Comparison of ENCODE assay signal across 1 cellular context in the genomic region with DNA sequence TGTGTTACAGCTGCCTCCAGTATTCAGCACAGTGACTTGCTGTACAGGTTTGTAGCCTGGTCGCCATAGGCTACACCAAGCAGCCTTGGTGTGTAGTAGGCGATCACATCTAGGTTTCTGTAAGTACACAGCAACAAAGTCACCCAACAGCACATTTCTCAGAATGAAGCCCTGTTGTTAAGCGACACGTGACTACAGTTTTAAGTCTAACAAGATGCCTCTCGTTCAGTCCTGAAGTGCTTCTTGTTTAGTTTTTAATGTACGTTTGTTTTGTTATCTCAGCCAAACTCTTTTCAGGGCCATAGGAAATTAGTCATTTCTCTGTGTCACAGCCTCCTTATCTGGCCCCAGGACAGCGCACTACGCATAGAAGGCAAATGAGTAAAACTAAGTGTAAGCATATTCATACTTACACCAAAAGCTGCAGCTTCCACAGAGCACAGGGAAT.
TF ChIP-seq lines count a peak whose summit lies in the region.

No MANE protein-coding gene starts in this region.

TF ChIP-seq in K562, 482 proteins besides CTCF, POLR2A, EP300 and RAD21 (continued from another document):
- TF ChIP-seq CUX1 (CRISPR knock-in tag; IDR thresholded peaks at IDR 0.05) (no peak), NFIC (IDR thresholded peaks at IDR 0.05) (peak; percentile 32; the same call in 1 of the 2 replicates), C11orf30 (IDR thresholded peaks at IDR 0.05; ENCODE audit: low read depth) (peak; percentile 67), ZC3H11A (IDR thresholded peaks at IDR 0.05; ENCODE audit: low read depth, low read length) (no peak), TEAD4 (IDR thresholded peaks at IDR 0.05; ENCODE audit: low read length) (peak; percentile 71), TEAD4 (CRISPR knock-in tag; IDR thresholded peaks at IDR 0.05; ENCODE audit: borderline replicate concordance) (no peak), ATF7 (IDR thresholded peaks at IDR 0.05) (peak; percentile 27; the same call in 1 of the 2 replicates), POU5F1 (IDR thresholded peaks at IDR 0.05; ENCODE audit: borderline replicate concordance, low read depth, low read length, partially characterized antibody) (no peak), CBFA2T3 (IDR thresholded peaks at IDR 0.05) (peak; percentile 80), TEAD2 (tag; IDR thresholded peaks at IDR 0.05) (no peak), USF1 (CRISPR knock-in tag; IDR thresholded peaks at IDR 0.05) (peak; percentile 69), POLR3G (IDR thresholded peaks at IDR 0.05; ENCODE audit: extremely low read depth, insufficient read length, insufficient replicate concordance) (no peak), GATA2 (CRISPR knock-in tag; IDR thresholded peaks at IDR 0.05) (peak; percentile 50; the same call in 1 of the 2 replicates), ZNF239 (CRISPR knock-in tag; IDR thresholded peaks at IDR 0.05) (no peak), SAFB (IDR thresholded peaks at IDR 0.05; ENCODE audit: borderline replicate concordance, low read depth, low read length) (no peak), NCOA4 (IDR thresholded peaks at IDR 0.05; ENCODE audit: partially characterized antibody) (no peak), TCF3 (CRISPR knock-in tag; IDR thresholded peaks at IDR 0.05) (peak; percentile 75), HIVEP1 (CRISPR knock-in tag; IDR thresholded peaks at IDR 0.05) (no peak), ZNF263 (CRISPR knock-in tag; IDR thresholded peaks at IDR 0.05; ENCODE audit: borderline replicate concordance) (no peak), U2AF2 (optimal IDR thresholded peaks at IDR 0.05; ENCODE audit: low read depth, low read length) (no peak), CREM (IDR thresholded peaks at IDR 0.05; ENCODE audit: low read depth) (peak; percentile 69), NFE2L1 (tag; IDR thresholded peaks at IDR 0.05; ENCODE audit: borderline replicate concordance, low read depth) (no peak), ZNF444 (CRISPR knock-in tag; IDR thresholded peaks at IDR 0.05) (no peak), STAG1 (CRISPR knock-in tag; IDR thresholded peaks at IDR 0.05; ENCODE audit: borderline replicate concordance) (no peak), GTF2F1 (IDR thresholded peaks at IDR 0.05; ENCODE audit: low read depth, low read length) (no peak), FOXK2 (conservative IDR thresholded peaks at IDR 0.05 in 1 of 2, IDR thresholded peaks at IDR 0.05 in 1 of 2; ENCODE audit: low read depth in 2 of 2) (peak; percentile 23 to 75; a peak in 1 of 4 replicates), MECOM (CRISPR knock-in tag; IDR thresholded peaks at IDR 0.05) (no peak), ZNF766 (CRISPR knock-in tag; conservative IDR thresholded peaks at IDR 0.05) (no peak), MNT (conservative IDR thresholded peaks at IDR 0.05) (peak; percentile 52 to 71; a peak in 2 of 4 replicates), ZBTB17 (CRISPR knock-in tag; IDR thresholded peaks at IDR 0.05) (no peak), ZNF143 (CRISPR knock-in tag; IDR thresholded peaks at IDR 0.05) (no peak), KLF1 (tag; IDR thresholded peaks at IDR 0.05) (no peak), SMARCB1 (IDR thresholded peaks at IDR 0.05; ENCODE audit: insufficient read length, low read depth) (no peak), HOXB6 (CRISPR knock-in tag; IDR thresholded peaks at IDR 0.05; ENCODE audit: borderline replicate concordance) (no peak), ILF3 (IDR thresholded peaks at IDR 0.05; ENCODE audit: borderline replicate concordance) (no peak), FOSL1 (tag; conservative IDR thresholded peaks at IDR 0.05) (peak; percentile 94), ZNF668 (CRISPR knock-in tag; IDR thresholded peaks at IDR 0.05) (no peak), ZNF133 (CRISPR knock-in tag; IDR thresholded peaks at IDR 0.05) (no peak), DPF2 (IDR thresholded peaks at IDR 0.05) (peak; percentile 90)
- TF ChIP-seq, protein P1, sequence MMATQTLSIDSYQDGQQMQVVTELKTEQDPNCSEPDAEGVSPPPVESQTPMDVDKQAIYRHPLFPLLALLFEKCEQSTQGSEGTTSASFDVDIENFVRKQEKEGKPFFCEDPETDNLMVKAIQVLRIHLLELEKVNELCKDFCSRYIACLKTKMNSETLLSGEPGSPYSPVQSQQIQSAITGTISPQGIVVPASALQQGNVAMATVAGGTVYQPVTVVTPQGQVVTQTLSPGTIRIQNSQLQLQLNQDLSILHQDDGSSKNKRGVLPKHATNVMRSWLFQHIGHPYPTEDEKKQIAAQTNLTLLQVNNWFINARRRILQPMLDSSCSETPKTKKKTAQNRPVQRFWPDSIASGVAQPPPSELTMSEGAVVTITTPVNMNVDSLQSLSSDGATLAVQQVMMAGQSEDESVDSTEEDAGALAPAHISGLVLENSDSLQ (IDR thresholded peaks at IDR 0.05): peak; percentile 51; the same call in 1 of the 2 replicates
- TF ChIP-seq, protein P2, sequence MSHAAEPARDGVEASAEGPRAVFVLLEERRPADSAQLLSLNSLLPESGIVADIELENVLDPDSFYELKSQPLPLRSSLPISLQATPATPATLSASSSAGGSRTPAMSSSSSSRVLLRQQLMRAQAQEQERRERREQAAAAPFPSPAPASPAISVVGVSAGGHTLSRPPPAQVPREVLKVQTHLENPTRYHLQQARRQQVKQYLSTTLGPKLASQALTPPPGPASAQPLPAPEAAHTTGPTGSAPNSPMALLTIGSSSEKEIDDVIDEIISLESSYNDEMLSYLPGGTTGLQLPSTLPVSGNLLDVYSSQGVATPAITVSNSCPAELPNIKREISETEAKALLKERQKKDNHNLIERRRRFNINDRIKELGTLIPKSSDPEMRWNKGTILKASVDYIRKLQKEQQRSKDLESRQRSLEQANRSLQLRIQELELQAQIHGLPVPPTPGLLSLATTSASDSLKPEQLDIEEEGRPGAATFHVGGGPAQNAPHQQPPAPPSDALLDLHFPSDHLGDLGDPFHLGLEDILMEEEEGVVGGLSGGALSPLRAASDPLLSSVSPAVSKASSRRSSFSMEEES (CRISPR knock-in tag; IDR thresholded peaks at IDR 0.05): peak; percentile 71
- TF ChIP-seq, protein P3, sequence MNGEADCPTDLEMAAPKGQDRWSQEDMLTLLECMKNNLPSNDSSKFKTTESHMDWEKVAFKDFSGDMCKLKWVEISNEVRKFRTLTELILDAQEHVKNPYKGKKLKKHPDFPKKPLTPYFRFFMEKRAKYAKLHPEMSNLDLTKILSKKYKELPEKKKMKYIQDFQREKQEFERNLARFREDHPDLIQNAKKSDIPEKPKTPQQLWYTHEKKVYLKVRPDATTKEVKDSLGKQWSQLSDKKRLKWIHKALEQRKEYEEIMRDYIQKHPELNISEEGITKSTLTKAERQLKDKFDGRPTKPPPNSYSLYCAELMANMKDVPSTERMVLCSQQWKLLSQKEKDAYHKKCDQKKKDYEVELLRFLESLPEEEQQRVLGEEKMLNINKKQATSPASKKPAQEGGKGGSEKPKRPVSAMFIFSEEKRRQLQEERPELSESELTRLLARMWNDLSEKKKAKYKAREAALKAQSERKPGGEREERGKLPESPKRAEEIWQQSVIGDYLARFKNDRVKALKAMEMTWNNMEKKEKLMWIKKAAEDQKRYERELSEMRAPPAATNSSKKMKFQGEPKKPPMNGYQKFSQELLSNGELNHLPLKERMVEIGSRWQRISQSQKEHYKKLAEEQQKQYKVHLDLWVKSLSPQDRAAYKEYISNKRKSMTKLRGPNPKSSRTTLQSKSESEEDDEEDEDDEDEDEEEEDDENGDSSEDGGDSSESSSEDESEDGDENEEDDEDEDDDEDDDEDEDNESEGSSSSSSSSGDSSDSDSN (IDR thresholded peaks at IDR 0.05; ENCODE audit: borderline replicate concordance in 1 of 2, low read depth in 2 of 2, low read length in 2 of 2): no peak
- TF ChIP-seq, protein P4, sequence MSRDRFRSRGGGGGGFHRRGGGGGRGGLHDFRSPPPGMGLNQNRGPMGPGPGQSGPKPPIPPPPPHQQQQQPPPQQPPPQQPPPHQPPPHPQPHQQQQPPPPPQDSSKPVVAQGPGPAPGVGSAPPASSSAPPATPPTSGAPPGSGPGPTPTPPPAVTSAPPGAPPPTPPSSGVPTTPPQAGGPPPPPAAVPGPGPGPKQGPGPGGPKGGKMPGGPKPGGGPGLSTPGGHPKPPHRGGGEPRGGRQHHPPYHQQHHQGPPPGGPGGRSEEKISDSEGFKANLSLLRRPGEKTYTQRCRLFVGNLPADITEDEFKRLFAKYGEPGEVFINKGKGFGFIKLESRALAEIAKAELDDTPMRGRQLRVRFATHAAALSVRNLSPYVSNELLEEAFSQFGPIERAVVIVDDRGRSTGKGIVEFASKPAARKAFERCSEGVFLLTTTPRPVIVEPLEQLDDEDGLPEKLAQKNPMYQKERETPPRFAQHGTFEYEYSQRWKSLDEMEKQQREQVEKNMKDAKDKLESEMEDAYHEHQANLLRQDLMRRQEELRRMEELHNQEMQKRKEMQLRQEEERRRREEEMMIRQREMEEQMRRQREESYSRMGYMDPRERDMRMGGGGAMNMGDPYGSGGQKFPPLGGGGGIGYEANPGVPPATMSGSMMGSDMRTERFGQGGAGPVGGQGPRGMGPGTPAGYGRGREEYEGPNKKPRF (IDR thresholded peaks at IDR 0.05; ENCODE audit: low read depth, low read length): no peak
TF ChIP-seq in K562: peak in this region for 45.
